Comparison of ENCODE assay signal across 8 cellular contexts in genomic region chr13:49300716-49301589, GRCh38. TPM values are rescaled to one million over a fixed set of nuclear protein-coding genes. Genes with fewer than 3 reads are reported as not detected.
DNase-seq lines count a peak whose midpoint lies in the region; ATAC-seq and TF ChIP-seq lines count a peak whose summit lies in the region.

No MANE protein-coding gene starts in this region.

- TF ChIP-seq CTCF in RWPE1 (conservative IDR thresholded peaks at IDR 0.05; ENCODE audit: low read depth), result peak; percentile 89
- peak in 2 of 3 donors; percentile 73 to 83 for TF ChIP-seq CTCF in omental fat pad (IDR thresholded peaks at IDR 0.05)
- TF ChIP-seq CTCF in thoracic aorta (IDR thresholded peaks at IDR 0.05), result peak; percentile 86

- peak; percentile 71 for DNase-seq in DMS153 (lab: John Stamatoyannopoulos, UW)
- DNase-seq in HuH-7 (ENCODE audit: low spot score), result peak; percentile 65
- peak; percentile 68 for DNase-seq in RWPE1 (ENCODE audit: low spot score)
- DNase-seq in activated T-helper 1 cell treated with anti-CD3 and anti-CD28 coated beads, Interleukin-2, amount 50 U/mL, for 16 hours (ENCODE audit: low read depth in 1 of 2, low spot score in 1 of 2), result peak; percentile 10 to 50
- peak; percentile 64 for DNase-seq in fibroblast of the conjunctiva (ENCODE audit: low read depth)
- DNase-seq in omental fat pad (ENCODE audit: low spot score), result no peak
- DNase-seq in thoracic aorta (ENCODE audit: low spot score), result no peak

- no peaks in the 10 kb centered on the region for H3K36me3 ChIP-seq in thoracic aorta

- peak overlapping the region; percentile 66 for H3K4me3 ChIP-seq in thoracic aorta

- H3K4me1 ChIP-seq in thoracic aorta (ENCODE audit: control insufficient read depth in 1 of 2, low read depth in 2 of 2), result peaks cover 0 to 4% of the 10 kb centered on the region in 2 donors

- H3K27me3 ChIP-seq in thoracic aorta (replicated peaks; ENCODE audit: insufficient read depth), result no peaks in the 10 kb centered on the region

- H3K9me3 ChIP-seq in thoracic aorta, result no peaks in the 10 kb centered on the region

- POLR2A ChIA-PET in RWPE1 (lab: Yijun Ruan, JAX; ENCODE audit: low non-redundant PET), result no interaction called here

- CTCF ChIA-PET in RWPE1 (lab: Yijun Ruan, JAX), result interaction anchor here (0.6 to 3.5 kb wide), 7 partner anchors 35 to 314 kb away, joined by 3 to 20 read pairs (median 3); no protein-coding TSS in a partner anchor

- H3K27ac ChIP-seq in RWPE1, result no peak overlapping the region
- H3K27ac ChIP-seq in thoracic aorta, result no peak overlapping the region

- ATAC-seq in GM21390 (IDR thresholded peaks at IDR 0.05; ENCODE audit: unreplicated experiment) (peak; percentile 93), omental fat pad (ENCODE audit: low FRiP score) (peak; percentile 75), thoracic aorta (ENCODE audit: insufficient number of reproducible peaks, low FRiP score, low read depth) (peak; percentile 74)

RNA-seq across cellular contexts. Expression of gene CDADC1, which starts 53.2 kb away (rescaled TPM):
- total RNA-seq in omental fat pad, result 1 to 10 TPM; 4.5 to 9.6 (median 7.7) TPM
- 10 to 100 TPM; 12.8 to 18.5 TPM for total RNA-seq in thoracic aorta

Comparison
In these comparisons a context has a peak if more than half of its experiments do, and no peak if none do; other contexts are left out.
1. DNase-seq: peak in DMS153 (single experiment), HuH-7 (single experiment), RWPE1 (single experiment), activated T-helper 1 cell treated with anti-CD3 and anti-CD28 coated beads, Interleukin-2, amount 50 U/mL, for 16 hours (2 of 2) and fibroblast of the conjunctiva (single experiment); none in omental fat pad (single experiment) and thoracic aorta (single experiment).
2. Peak in every context shown above with its lines, with median percentiles within 50 percentile points of each other: ATAC-seq and CTCF ChIP-seq.